In the genomic region with DNA sequence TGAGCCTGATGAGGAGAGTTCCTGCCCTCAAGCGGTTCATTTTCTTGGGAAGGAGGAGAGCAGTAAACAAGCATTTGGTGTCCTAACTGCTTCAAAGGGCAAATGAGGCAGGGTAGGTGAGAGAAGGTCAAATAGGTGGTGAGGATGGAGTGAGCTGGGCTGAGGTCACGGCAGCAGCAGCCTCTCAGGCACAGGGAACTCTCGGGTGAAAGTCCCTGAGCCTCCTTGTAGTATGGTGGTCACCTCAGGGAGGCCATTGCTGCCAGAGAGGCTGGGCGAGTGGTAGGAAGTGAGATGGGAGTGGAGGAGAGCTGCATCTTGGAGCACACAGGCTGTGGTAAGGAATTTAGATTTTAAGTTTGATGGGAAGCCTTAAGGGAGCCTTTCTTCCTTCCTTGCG, we compare ENCODE assay signal across 11 cellular contexts. TPM values are rescaled to one million over a fixed set of nuclear protein-coding genes. Genes with fewer than 3 reads are reported as not detected.
DNase-seq lines count a peak whose midpoint lies in the region; ATAC-seq, FAIRE-seq and TF ChIP-seq lines count a peak whose summit lies in the region.
"Had no signal": no experiment of that assay in that cellular context is flagged by ENCODE, and none has a peak within 500 bp of the region (broad histone marks: within the 10 kb centered on the region; RNA-seq: fewer than 3 reads in every experiment).

No MANE protein-coding gene starts in this region.

- no TSS peak for BruUV-seq in K562 (replicated peaks; lab: Mats Ljungman, UMichigan)

- no peak overlapping the region for H2AFZ ChIP-seq in K562 (ENCODE audit: low read depth, low read length)

- H4K20me1 ChIP-seq in K562 (replicated peaks; ENCODE audit: control insufficient read depth, insufficient read depth, low read length) = peaks cover 28% of the 10 kb centered on the region

- TF ChIP-seq EP300 in K562 (IDR thresholded peaks at IDR 0.05; ENCODE audit: low read length) = no peak

- no peaks in the 10 kb centered on the region; the same call in 2 of the 3 replicates for H3K36me3 ChIP-seq in K562 (ENCODE audit: control insufficient read depth, insufficient read depth, low read length)

- intact Hi-C loops in CD4-positive, alpha-beta T cell (cut with DNase I, micrococcal nuclease) = loop anchor here (5.0 to 10.0 kb wide), 6 partner anchors 34 to 466 kb away; a partner anchor contains a TSS
- intact Hi-C loops in K562 (cut with micrococcal nuclease) = no loop called here

- TF ChIP-seq POLR2A in K562 (conservative IDR thresholded peaks at IDR 0.05) = no peak

- H3K9me1 ChIP-seq in K562 (ENCODE audit: control insufficient read depth, insufficient read depth, low read length) = no peaks in the 10 kb centered on the region

- in situ Hi-C loops in K562 (cut with MboI) = no loop called here

- H3K27ac ChIP-seq in CD4-positive, alpha-beta T cell (ENCODE audit: low read depth, low read length) = peak overlapping the region; percentile 62
- no peak overlapping the region for H3K27ac ChIP-seq in K562 (ENCODE audit: extremely low read depth, low read depth, low read length)

- peaks cover 83% of the 10 kb centered on the region for H3K4me1 Mint-ChIP-seq in CD4-positive, alpha-beta T cell (ENCODE audit: low read depth)
- H3K4me1 Mint-ChIP-seq in IgD-negative memory B cell = peaks cover 30 to 50% (median 45%) of the 10 kb centered on the region in 3 donors
- peaks cover 24% of the 10 kb centered on the region for H3K4me1 Mint-ChIP-seq in neural crest cell

- H3K4me3 ChIP-seq in K562 = no peak overlapping the region

- no peak for TF ChIP-seq RAD21 in K562 (CRISPR knock-in tag; conservative IDR thresholded peaks at IDR 0.05 in 1 of 2, IDR thresholded peaks at IDR 0.05 in 1 of 2)

- no peak overlapping the region for H3K4me2 ChIP-seq in K562 (ENCODE audit: insufficient read depth, low read length)

- no peak for TF ChIP-seq CTCF in CD4-positive, alpha-beta T cell (IDR thresholded peaks at IDR 0.05)
- no peak for TF ChIP-seq CTCF in K562 (IDR thresholded peaks at IDR 0.05 in 2 of 3, conservative IDR thresholded peaks at IDR 0.05 in 1 of 3; ENCODE audit: insufficient read depth in 2 of 3, low read depth in 1 of 3, low read length in 3 of 3)
- TF ChIP-seq CTCF in neural crest cell (conservative IDR thresholded peaks at IDR 0.05) = no peak

- WGBS in K562 (ENCODE audit: insufficient coverage, low coverage, missing lambda C conversion rate) = 41% methylated on average over 5 of the region's 5 CpGs

- H3K4me1 ChIP-seq in K562 (replicated peaks in 1 of 2; ENCODE audit: control insufficient read depth in 2 of 2, insufficient read depth in 2 of 2, low read length in 2 of 2) = peaks cover 18 to 28% of the 10 kb centered on the region in 2 experiments

- H3K9me3 ChIP-seq in CD4-positive, alpha-beta T cell (ENCODE audit: control insufficient read depth, low read length) = no peaks in the 10 kb centered on the region
- H3K9me3 ChIP-seq in K562 (replicated peaks; ENCODE audit: control insufficient read depth, insufficient read depth, low read depth, low read length) = no peaks in the 10 kb centered on the region

- peaks cover 10% of the 10 kb centered on the region for H3K36me3 Mint-ChIP-seq in CD4-positive, alpha-beta T cell (ENCODE audit: low read depth)
- H3K36me3 Mint-ChIP-seq in IgD-negative memory B cell = peaks cover 2% of the 10 kb centered on the region
- no peaks in the 10 kb centered on the region for H3K36me3 Mint-ChIP-seq in neural crest cell (ENCODE audit: low read depth)

- peak overlapping the region; percentile 8 for H3K4me3 Mint-ChIP-seq in CD4-positive, alpha-beta T cell
- H3K4me3 Mint-ChIP-seq in IgD-negative memory B cell (peak overlapping the region in 3 of 4 donors; percentile 8 to 65 (median 44)), neural crest cell (peak overlapping the region; percentile 50)

- CTCF ChIA-PET in CD4-positive, alpha-beta T cell (lab: Charles Lee) = interaction anchor here (0.6 to 4.5 kb wide), 6 partner anchors 11 to 1093 kb away, joined by 3 to 19 read pairs (median 4); no protein-coding TSS in a partner anchor
- CTCF ChIA-PET in K562 (lab: Yijun Ruan, JAX; ENCODE audit: low intra/inter-chr PET ratio) = no interaction called here

- no peaks in the 10 kb centered on the region for H3K27me3 ChIP-seq in CD4-positive, alpha-beta T cell (ENCODE audit: control insufficient read depth, insufficient read depth, low read length)
- no peaks in the 10 kb centered on the region for H3K27me3 ChIP-seq in K562 (ENCODE audit: control insufficient read depth in 2 of 2, insufficient read depth in 2 of 2, low read length in 2 of 2)

- no peak for DNase-seq in CD4-positive, alpha-beta T cell
- DNase-seq in K562 (ENCODE audit: extremely low read depth in 1 of 4, low spot score in 3 of 4) (no peak), neural crest cell (ENCODE audit: low read depth, low spot score) (no peak), NCI-H2029 treated with DMSO at 0.1 percent for 48 hours (lab: John Stamatoyannopoulos, UW) (no peak), CD1c-positive myeloid dendritic cell (ENCODE audit: extremely low spot score) (no peak)
- DNase-seq: erythroblast, left cardiac atrium, retina had no signal

- POLR2A ChIA-PET in CD4-positive, alpha-beta T cell (lab: Charles Lee) = interaction anchor here (0.6 to 3.2 kb wide), 12 partner anchors 11 to 277 kb away, joined by 3 to 12 read pairs (median 4); a partner anchor contains a TSS
- POLR2A ChIA-PET in K562 (lab: Yijun Ruan, JAX) = no interaction called here

- FAIRE-seq in K562 (lab: Jason Lieb, UNC) = no peak
- FAIRE-seq: GM18507 had no signal

- no peak overlapping the region for H3K9ac ChIP-seq in K562 (ENCODE audit: insufficient read depth in 1 of 2, low read depth in 2 of 2, low read length in 2 of 2)

- H3K79me2 ChIP-seq in K562 (ENCODE audit: control insufficient read depth, insufficient read depth, low read length) = no peaks in the 10 kb centered on the region

- H3K27me3 Mint-ChIP-seq in CD4-positive, alpha-beta T cell = no peaks in the 10 kb centered on the region
- H3K27me3 Mint-ChIP-seq in IgD-negative memory B cell (peaks cover 3% of the 10 kb centered on the region), neural crest cell (ENCODE audit: low read depth) (peaks cover 29% of the 10 kb centered on the region)

- no peak for ATAC-seq in CD4-positive, alpha-beta T cell (ENCODE audit: poor library complexity)
- no peak for ATAC-seq in K562
- ATAC-seq in GM18907 (IDR thresholded peaks at IDR 0.05; ENCODE audit: unreplicated experiment) = no peak
- ATAC-seq: left cardiac atrium had no signal

- no peaks in the 10 kb centered on the region for H3K9me3 Mint-ChIP-seq in CD4-positive, alpha-beta T cell
- H3K9me3 Mint-ChIP-seq in IgD-negative memory B cell = no peaks in the 10 kb centered on the region
- H3K9me3 Mint-ChIP-seq in neural crest cell = no peaks in the 10 kb centered on the region

- peak overlapping the region; percentile 94 for H3K27ac Mint-ChIP-seq in CD4-positive, alpha-beta T cell
- peak overlapping the region in 1 of 3 donors; percentile 27 for H3K27ac Mint-ChIP-seq in IgD-negative memory B cell
- no peak overlapping the region for H3K27ac Mint-ChIP-seq in neural crest cell (ENCODE audit: unreplicated experiment)

TF ChIP-seq in K562, 482 proteins besides CTCF, POLR2A, EP300 and RAD21 (continues in another document):
- TF ChIP-seq DDX20 (tag; IDR thresholded peaks at IDR 0.05; ENCODE audit: low read depth) = no peak
- TF ChIP-seq, protein P1, sequence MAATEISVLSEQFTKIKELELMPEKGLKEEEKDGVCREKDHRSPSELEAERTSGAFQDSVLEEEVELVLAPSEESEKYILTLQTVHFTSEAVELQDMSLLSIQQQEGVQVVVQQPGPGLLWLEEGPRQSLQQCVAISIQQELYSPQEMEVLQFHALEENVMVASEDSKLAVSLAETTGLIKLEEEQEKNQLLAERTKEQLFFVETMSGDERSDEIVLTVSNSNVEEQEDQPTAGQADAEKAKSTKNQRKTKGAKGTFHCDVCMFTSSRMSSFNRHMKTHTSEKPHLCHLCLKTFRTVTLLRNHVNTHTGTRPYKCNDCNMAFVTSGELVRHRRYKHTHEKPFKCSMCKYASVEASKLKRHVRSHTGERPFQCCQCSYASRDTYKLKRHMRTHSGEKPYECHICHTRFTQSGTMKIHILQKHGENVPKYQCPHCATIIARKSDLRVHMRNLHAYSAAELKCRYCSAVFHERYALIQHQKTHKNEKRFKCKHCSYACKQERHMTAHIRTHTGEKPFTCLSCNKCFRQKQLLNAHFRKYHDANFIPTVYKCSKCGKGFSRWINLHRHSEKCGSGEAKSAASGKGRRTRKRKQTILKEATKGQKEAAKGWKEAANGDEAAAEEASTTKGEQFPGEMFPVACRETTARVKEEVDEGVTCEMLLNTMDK (IDR thresholded peaks at IDR 0.05; ENCODE audit: borderline replicate concordance, insufficient read depth, low read depth, low read length, poor library complexity, severe bottlenecking) = no peak
- no peak for TF ChIP-seq SAFB (IDR thresholded peaks at IDR 0.05; ENCODE audit: borderline replicate concordance, low read depth, low read length)
- TF ChIP-seq CREBBP (IDR thresholded peaks at IDR 0.05; ENCODE audit: low read depth, low read length) = no peak
- TF ChIP-seq SP2 (IDR thresholded peaks at IDR 0.05; ENCODE audit: extremely low read depth, low read depth, low read length, poor library complexity, severe bottlenecking) = no peak
- TF ChIP-seq ZNF583 (CRISPR knock-in tag; IDR thresholded peaks at IDR 0.05) = no peak
- TF ChIP-seq TEAD1 (CRISPR knock-in tag; IDR thresholded peaks at IDR 0.05) = no peak

RNA-seq across cellular contexts. Expression of a gene that starts 4.0 kb away (rescaled TPM):
- total RNA-seq in CD4-positive, alpha-beta T cell = 10 to 100 TPM; 27.5 to 28.6 TPM
- 4.5 TPM for polyA plus RNA-seq in IgD-negative memory B cell
- 40.2 and 48.3 TPM in 2 replicates for total RNA-seq in K562 (2011; cell fraction: chromatin; rRNA removed; ENCODE audit: low replicate concordance)
- 29.0 and 30.4 TPM in 2 replicates for total RNA-seq in K562 (2011; cell fraction: nucleolus; rRNA removed)
- total RNA-seq in K562 (2011; cell fraction: nucleoplasm; rRNA removed) = 24.6 and 33.4 TPM in 2 replicates
- total RNA-seq in K562 (2014; rRNA removed) = 7.7 and 9.1 TPM in 2 replicates
- total RNA-seq in K562 (2014; rRNA removed; fragmentation: Illumina TruSeq; extraction: Trizol) = 8.3 TPM in 2 replicates
- total RNA-seq in K562 (2015; rRNA removed; fragmentation: Illumina TruSeq; extraction: Trizol) = 6.4 and 7.1 TPM in 2 replicates
- 12.0 and 16.0 TPM in 2 replicates for total RNA-seq in K562 (2021)
- polyA plus RNA-seq in K562 (2011; rRNA removed) = 8.4 and 11.8 TPM in 2 replicates
- polyA plus RNA-seq in K562 (2011; cell fraction: cytosol; rRNA removed) = 6.6 and 7.4 TPM in 2 replicates
- 15.0 and 23.8 TPM in 2 replicates for polyA plus RNA-seq in K562 (2011; cell fraction: nucleus; rRNA removed)
- 7.5 and 8.1 TPM in 2 replicates for polyA plus RNA-seq in K562 (2012)
- polyA plus RNA-seq in K562 (2014; fragmentation: Illumina TruSeq; extraction: Trizol) = 7.3 and 9.2 TPM in 2 replicates
- polyA plus RNA-seq in K562 (2014; fragmentation: Nextera tagmentation; extraction: Ambion mirVana) = 1 to 10 TPM; 7.1 to 8.1 TPM
- 6.7 and 12.8 TPM in 2 replicates for polyA plus RNA-seq in K562 (2014; rRNA removed)
- 10.4 and 16.9 TPM in 2 replicates for polyA minus RNA-seq in K562 (2011; rRNA and poly(A)+ RNA removed)
- polyA minus RNA-seq in K562 (2011; cell fraction: cytosol; rRNA and poly(A)+ RNA removed) = 12.7 and 15.3 TPM in 2 replicates
- 13.3 and 18.3 TPM in 2 replicates for polyA minus RNA-seq in K562 (2011; cell fraction: nucleus; rRNA and poly(A)+ RNA removed)
- total RNA-seq in neural crest cell = 14.4 and 21.0 TPM in 2 replicates
